In the genomic region with DNA sequence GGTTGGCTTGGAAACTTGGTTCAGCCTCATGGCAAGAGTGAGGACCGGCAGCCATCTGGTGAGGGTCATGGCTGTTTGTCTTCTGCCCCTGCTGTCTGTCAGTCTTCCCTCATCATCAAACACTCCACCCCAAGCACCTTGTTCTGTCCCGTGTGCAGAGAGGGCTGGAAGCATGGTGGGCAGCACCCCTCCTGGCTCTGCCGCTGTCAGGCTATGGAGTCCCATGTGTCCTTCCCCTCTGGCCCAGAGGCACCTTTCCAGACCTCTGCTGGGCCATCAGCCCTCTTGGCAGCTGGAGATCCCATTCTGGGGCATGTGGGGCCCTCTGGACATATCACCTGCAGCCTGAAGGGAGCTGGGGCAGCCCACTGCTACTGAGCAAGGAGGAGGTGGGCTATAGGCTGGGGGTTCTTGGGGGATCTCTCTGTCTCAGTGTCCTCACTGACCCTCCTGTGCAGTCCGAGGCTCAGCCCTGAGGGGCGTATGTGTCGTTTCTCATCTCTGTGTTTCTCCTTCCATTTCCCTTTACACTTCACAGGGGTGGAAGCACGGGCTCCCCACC, we compare ENCODE assay signal across 22 cellular contexts. TPM values are rescaled to one million over a fixed set of nuclear protein-coding genes. Genes with fewer than 3 reads are reported as not detected.
DNase-seq lines count a peak whose midpoint lies in the region; ATAC-seq, FAIRE-seq and TF ChIP-seq lines count a peak whose summit lies in the region.
"Had no signal": no experiment of that assay in that cellular context is flagged by ENCODE, and none has a peak within 500 bp of the region (broad histone marks: within the 10 kb centered on the region; RNA-seq: fewer than 3 reads in every experiment).

No MANE protein-coding gene starts in this region.

- H3K36me3 ChIP-seq in right atrium auricular region (no peaks in the 10 kb centered on the region), KOPT-K1 (ENCODE audit: insufficient read depth, low read length) (no peaks in the 10 kb centered on the region), kidney (ENCODE audit: control insufficient read depth in 1 of 2, insufficient read depth in 2 of 2, low read length in 2 of 2) (no peaks in the 10 kb centered on the region)
- H3K36me3 ChIP-seq: uterus had no signal

- no peak for FAIRE-seq in kidney (lab: Jason Lieb, UNC)
- FAIRE-seq: colon had no signal

- peaks cover 42% of the 10 kb centered on the region for H3K4me1 Mint-ChIP-seq in nephron progenitor cell

- intact Hi-C loops in cardiac septum (cut with DNase I), result no loop called here
- intact Hi-C loops in kidney (cut with DNase I), result no loop called here

- in situ Hi-C loops in ACHN (cut with HindIII; ENCODE audit: low pct_ligation_motif_present, low pct_unique_long_range_greater_than_20kb, low sequenced_read_pairs), result no loop called here

- no peak overlapping the region for H3K9ac ChIP-seq in kidney (ENCODE audit: low read length in 2 of 2)
- H3K9ac ChIP-seq: parathyroid adenoma had no signal

- no peaks in the 10 kb centered on the region for H3K27me3 ChIP-seq in right atrium auricular region
- H3K27me3 ChIP-seq: body of pancreas, uterus had no signal

- TF ChIP-seq CTCF in right atrium auricular region (IDR thresholded peaks at IDR 0.05) (no peak), kidney (IDR thresholded peaks at IDR 0.05; ENCODE audit: borderline replicate concordance, extremely low read depth, insufficient read depth) (no peak), nephron progenitor cell (IDR thresholded peaks at IDR 0.05) (no peak)

- H3K27me3 Mint-ChIP-seq in nephron progenitor cell (ENCODE audit: low read depth, poor library complexity), result peaks cover 15% of the 10 kb centered on the region
- H3K27me3 Mint-ChIP-seq: activated B cell treated with CpG ODN at 0.5 μM for 24 hours; natural killer cell treated with Interleukin-12 subunit alpha and Interleukin-12 subunit beta and Interleukin-15 and Interleukin-18, amount 100 ng/mL, for 72 hours had no signal

- peaks cover 9% of the 10 kb centered on the region for H3K36me3 Mint-ChIP-seq in nephron progenitor cell (ENCODE audit: low read depth)

- ATAC-seq in GM19351 (IDR thresholded peaks at IDR 0.05; ENCODE audit: unreplicated experiment), result no peak
- ATAC-seq: body of pancreas; CD8-positive, alpha-beta T cell; natural killer cell treated with Interleukin-12 subunit alpha and Interleukin-12 subunit beta and Interleukin-15 and Interleukin-18, amount 100 ng/mL, for 72 hours had no signal

- H3K4me3 ChIP-seq in right atrium auricular region (no peak overlapping the region), kidney (ENCODE audit: low read length in 2 of 2) (no peak overlapping the region)
- H3K4me3 ChIP-seq: body of pancreas, uterus had no signal

- H3K9me3 Mint-ChIP-seq in nephron progenitor cell, result peaks cover 14% of the 10 kb centered on the region
- H3K9me3 Mint-ChIP-seq: natural killer cell treated with Interleukin-12 subunit alpha and Interleukin-12 subunit beta and Interleukin-15 and Interleukin-18, amount 100 ng/mL, for 72 hours had no signal

- H3K4me3 Mint-ChIP-seq in nephron progenitor cell, result no peak overlapping the region
- H3K4me3 Mint-ChIP-seq: activated B cell treated with CpG ODN at 0.5 μM for 24 hours; CD8-positive, alpha-beta T cell; natural killer cell treated with Interleukin-12 subunit alpha and Interleukin-12 subunit beta and Interleukin-15 and Interleukin-18, amount 100 ng/mL, for 72 hours had no signal

- no peaks in the 10 kb centered on the region for H3K4me1 ChIP-seq in right atrium auricular region
- no peaks in the 10 kb centered on the region for H3K4me1 ChIP-seq in kidney (ENCODE audit: control insufficient read depth in 1 of 2, insufficient read depth in 1 of 2, low read depth in 1 of 2, low read length in 2 of 2)
- H3K4me1 ChIP-seq: body of pancreas, parathyroid adenoma, uterus had no signal

- DNase-seq in right atrium auricular region (ENCODE audit: low spot score) (peak; percentile 21), cardiac septum (ENCODE audit: low spot score) (no peak), kidney (peak; percentile 34), ACHN (no peak), nephron progenitor cell (no peak)
- DNase-seq: activated B cell treated with CpG ODN at 0.5 μM for 24 hours, body of pancreas, GDM1, HCEC 1CT, mesenchymal stem cell, NCI-H1436, NCI-H2171 treated with DMSO at 0.1 percent for 48 hours, NCI-H526 treated with DMSO at 0.1 percent for 48 hours, uterus had no signal

- H3K27ac Mint-ChIP-seq in nephron progenitor cell, result no peak overlapping the region
- H3K27ac Mint-ChIP-seq: activated B cell treated with CpG ODN at 0.5 μM for 24 hours; natural killer cell treated with Interleukin-12 subunit alpha and Interleukin-12 subunit beta and Interleukin-15 and Interleukin-18, amount 100 ng/mL, for 72 hours had no signal

- H3K27ac ChIP-seq in right atrium auricular region (no peak overlapping the region), KOPT-K1 (ENCODE audit: low read depth, low read length, poor library complexity, severe bottlenecking) (peak overlapping the region; percentile 22), kidney (ENCODE audit: low read depth in 2 of 2, low read length in 2 of 2) (no peak overlapping the region)
- H3K27ac ChIP-seq: body of pancreas, parathyroid adenoma, RWPE1, uterus had no signal

- H3K9me3 ChIP-seq in right atrium auricular region (no peaks in the 10 kb centered on the region), KOPT-K1 (ENCODE audit: insufficient read depth, low read length, poor library complexity, severe bottlenecking) (peaks cover 12% of the 10 kb centered on the region), kidney (ENCODE audit: control insufficient read depth in 1 of 2, low read length in 2 of 2) (peaks cover 0 to 15% of the 10 kb centered on the region in 2 donors)
- H3K9me3 ChIP-seq: body of pancreas, uterus had no signal

RNA-seq across cellular contexts. Expression of a gene that starts 42.2 kb away (rescaled TPM):
- total RNA-seq in right atrium auricular region (not detected), cardiac septum (not detected), kidney (not detected)
- polyA plus RNA-seq in kidney (ENCODE audit: insufficient read depth, low read depth, low replicate concordance), result not detected
- total RNA-seq: activated B cell treated with CpG ODN at 0.5 μM for 24 hours; body of pancreas; CD8-positive, alpha-beta T cell; MCF 10A; natural killer cell treated with Interleukin-12 subunit alpha and Interleukin-12 subunit beta and Interleukin-15 and Interleukin-18, amount 100 ng/mL, for 72 hours; uterus had no signal

RNA-seq across cellular contexts. Expression of a gene that starts 45.5 kb away (rescaled TPM):
- total RNA-seq in right atrium auricular region (not detected), cardiac septum (not detected), kidney (not detected)
- not detected for polyA plus RNA-seq in kidney (ENCODE audit: insufficient read depth, low read depth, low replicate concordance)
- total RNA-seq: activated B cell treated with CpG ODN at 0.5 μM for 24 hours; body of pancreas; CD8-positive, alpha-beta T cell; MCF 10A; natural killer cell treated with Interleukin-12 subunit alpha and Interleukin-12 subunit beta and Interleukin-15 and Interleukin-18, amount 100 ng/mL, for 72 hours; uterus had no signal

Comparison
In these comparisons a context has a peak if more than half of its experiments do, and no peak if none do; other contexts are left out.
1. DNase-seq: peak in right atrium auricular region (single experiment) and kidney (single experiment); none in cardiac septum (single experiment), ACHN (single experiment) and nephron progenitor cell (single experiment).